ENCODE assay signal across 23 cellular contexts in the genomic region with DNA sequence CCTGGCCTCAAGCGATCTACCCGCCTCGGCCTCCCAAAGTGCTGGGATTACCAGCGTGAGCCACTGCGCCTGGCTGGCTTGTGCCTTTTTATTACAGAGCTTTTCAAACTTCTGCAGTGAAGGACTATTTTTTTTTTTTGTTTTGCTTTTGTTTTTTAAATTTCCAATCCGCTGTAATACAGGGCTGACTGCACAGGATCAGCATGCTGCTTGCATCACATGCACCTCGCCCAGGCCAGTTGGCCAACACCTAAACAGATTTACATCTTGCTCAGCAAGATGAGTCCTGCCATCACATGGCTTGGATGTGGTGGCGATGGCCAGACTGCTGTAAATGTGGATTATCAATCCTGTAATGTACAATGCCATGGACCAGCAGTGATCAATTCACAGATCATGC.
A peak's percentile ranks its signal among the peaks of the same experiment; 100 is the strongest.
DNase-seq lines count a peak whose midpoint lies in the region; FAIRE-seq and TF ChIP-seq lines count a peak whose summit lies in the region.
"Had no signal": no experiment of that assay in that cellular context is flagged by ENCODE, and none has a peak within 500 bp of the region (broad histone marks: within the 10 kb centered on the region; RNA-seq: fewer than 3 reads in every experiment).

No MANE protein-coding gene starts in this region.

- no peak for TF ChIP-seq CTCF in endothelial cell (IDR thresholded peaks at IDR 0.05; ENCODE audit: unreplicated experiment)
- TF ChIP-seq CTCF in nephron progenitor cell (IDR thresholded peaks at IDR 0.05): no peak
- TF ChIP-seq CTCF in stomach (IDR thresholded peaks at IDR 0.05): no peak
- TF ChIP-seq CTCF in prostate gland (IDR thresholded peaks at IDR 0.05): no peak
- TF ChIP-seq CTCF in osteocyte (IDR thresholded peaks at IDR 0.05): no peak

- H3K27me3 ChIP-seq in stomach (no peaks in the 10 kb centered on the region), prostate gland (replicated peaks; ENCODE audit: insufficient read depth) (no peaks in the 10 kb centered on the region)
- H3K27me3 ChIP-seq: body of pancreas, esophagus muscularis mucosa, tibial nerve had no signal

- H3K4me3 ChIP-seq in stomach: no peak overlapping the region
- no peak overlapping the region for H3K4me3 ChIP-seq in prostate gland
- H3K4me3 ChIP-seq: body of pancreas, esophagus muscularis mucosa, lower lobe of right lung, psoas muscle, tibial nerve had no signal

- no peak overlapping the region for H3K27ac Mint-ChIP-seq in endothelial cell (ENCODE audit: unreplicated experiment)
- peak overlapping the region; percentile 85 for H3K27ac Mint-ChIP-seq in nephron progenitor cell
- no peak overlapping the region for H3K27ac Mint-ChIP-seq in osteocyte (ENCODE audit: unreplicated experiment)
- H3K27ac Mint-ChIP-seq: activated B cell treated with CpG ODN at 0.5 μM for 24 hours; activated CD8-positive, alpha-beta T cell treated with anti-CD3 and anti-CD28 coated beads for 36 hours; activated naive CD4-positive, alpha-beta T cell treated with anti-CD3 and anti-CD28 coated beads, Interleukin-2, amount 50 U/mL, for 24 hours; dendritic cell treated with granulocyte-macrophage colony-stimulating factor and Interleukin-4, amounts not matched to agents 40 ng/mL and 50 ng/mL, for 4 days; naive thymus-derived CD4-positive, alpha-beta T cell had no signal

- peaks cover 14% of the 10 kb centered on the region for H3K36me3 Mint-ChIP-seq in endothelial cell (ENCODE audit: low read depth, unreplicated experiment)
- H3K36me3 Mint-ChIP-seq in nephron progenitor cell (ENCODE audit: low read depth): peaks cover 8% of the 10 kb centered on the region
- H3K36me3 Mint-ChIP-seq in osteocyte (ENCODE audit: unreplicated experiment): no peaks in the 10 kb centered on the region
- H3K36me3 Mint-ChIP-seq: activated naive CD4-positive, alpha-beta T cell treated with anti-CD3 and anti-CD28 coated beads, Interleukin-2, amount 50 U/mL, for 24 hours; naive thymus-derived CD4-positive, alpha-beta T cell had no signal

- H3K27me3 Mint-ChIP-seq in endothelial cell (ENCODE audit: unreplicated experiment) (peaks cover 5% of the 10 kb centered on the region), nephron progenitor cell (ENCODE audit: low read depth, poor library complexity) (no peaks in the 10 kb centered on the region), osteocyte (ENCODE audit: unreplicated experiment) (peaks cover 4% of the 10 kb centered on the region)
- H3K27me3 Mint-ChIP-seq: activated CD8-positive, alpha-beta T cell treated with anti-CD3 and anti-CD28 coated beads for 36 hours had no signal

- H3K9me3 ChIP-seq in stomach: no peaks in the 10 kb centered on the region
- H3K9me3 ChIP-seq in prostate gland: no peaks in the 10 kb centered on the region
- H3K9me3 ChIP-seq: body of pancreas, esophagus muscularis mucosa, lower lobe of right lung, psoas muscle, tibial nerve had no signal

- H3K27ac ChIP-seq in stomach (no peak overlapping the region), prostate gland (no peak overlapping the region)
- H3K27ac ChIP-seq: body of pancreas, esophagus muscularis mucosa, lower lobe of right lung, psoas muscle had no signal

- peak overlapping the region; percentile 12 for H3K4me3 Mint-ChIP-seq in endothelial cell (ENCODE audit: unreplicated experiment)
- H3K4me3 Mint-ChIP-seq in nephron progenitor cell: no peak overlapping the region
- no peak overlapping the region for H3K4me3 Mint-ChIP-seq in osteocyte (ENCODE audit: unreplicated experiment)
- H3K4me3 Mint-ChIP-seq: activated B cell treated with CpG ODN at 0.5 μM for 24 hours; activated CD8-positive, alpha-beta T cell treated with anti-CD3 and anti-CD28 coated beads for 36 hours; activated naive CD4-positive, alpha-beta T cell treated with anti-CD3 and anti-CD28 coated beads, Interleukin-2, amount 50 U/mL, for 24 hours; activated T-cell treated with anti-CD3 and anti-CD28 coated beads, Interleukin-2, amount 50 U/mL, for 4 hours; dendritic cell treated with granulocyte-macrophage colony-stimulating factor and Interleukin-4, amounts not matched to agents 40 ng/mL and 50 ng/mL, for 4 days; naive thymus-derived CD4-positive, alpha-beta T cell had no signal

- peak; percentile 81 for FAIRE-seq in HTR-8/SVneo (lab: Jason Lieb, UNC)

- TF ChIP-seq EP300 in stomach (IDR thresholded peaks at IDR 0.05): no peak

- intact Hi-C loops in stomach (cut with DNase I; ENCODE audit: low total_unique reads): no loop called here
- intact Hi-C loops in prostate gland (cut with DNase I): no loop called here

- DNase-seq in AG08395 (ENCODE audit: low spot score): peak; percentile 33
- no peak for DNase-seq in HTR-8/SVneo (ENCODE audit: insufficient read length, low spot score)
- no peak for DNase-seq in endothelial cell (ENCODE audit: low spot score)
- DNase-seq in nephron progenitor cell: no peak
- no peak for DNase-seq in stomach
- DNase-seq in ecto neural progenitor cell (ENCODE audit: low spot score): no peak
- DNase-seq in prostate gland (ENCODE audit: low spot score): no peak
- no peak for DNase-seq in osteocyte (ENCODE audit: extremely low spot score, unreplicated experiment)
- DNase-seq: activated B cell treated with CpG ODN at 0.5 μM for 24 hours; activated CD8-positive, alpha-beta T cell treated with anti-CD3 and anti-CD28 coated beads for 36 hours; activated T-cell treated with anti-CD3 and anti-CD28 coated beads, Interleukin-2, amount 50 U/mL, for 4 hours; body of pancreas; lower lobe of right lung; naive thymus-derived CD4-positive, alpha-beta T cell; NCI-H1694; NCI-H226; psoas muscle; SIG-M5; stimulated activated CD4-positive, alpha-beta T cell treated with anti-CD3 and anti-CD28 coated beads, Interleukin-12 subunit alpha, Interleukin-12 subunit beta, amount 100 ng/mL, for 4 hours had no signal

- 93 to 97% (median 95%) methylated on average over 8 of the region's 8 CpGs for WGBS in stomach, 5 donors
- 95% methylated on average over 8 of the region's 8 CpGs for whole genome bisulfite sequencing in prostate gland

- H3K9me3 Mint-ChIP-seq in endothelial cell (ENCODE audit: unreplicated experiment) (no peaks in the 10 kb centered on the region), nephron progenitor cell (no peaks in the 10 kb centered on the region), osteocyte (ENCODE audit: unreplicated experiment) (no peaks in the 10 kb centered on the region)
- H3K9me3 Mint-ChIP-seq: activated B cell treated with CpG ODN at 0.5 μM for 24 hours; activated CD8-positive, alpha-beta T cell treated with anti-CD3 and anti-CD28 coated beads for 36 hours; activated naive CD4-positive, alpha-beta T cell treated with anti-CD3 and anti-CD28 coated beads, Interleukin-2, amount 50 U/mL, for 24 hours; activated T-cell treated with anti-CD3 and anti-CD28 coated beads, Interleukin-2, amount 50 U/mL, for 4 hours; dendritic cell treated with granulocyte-macrophage colony-stimulating factor and Interleukin-4, amounts not matched to agents 40 ng/mL and 50 ng/mL, for 4 days had no signal

- H3K4me1 ChIP-seq in stomach (peaks cover 0 to 22% (median 9%) of the 10 kb centered on the region in 4 donors), prostate gland (replicated peaks) (peaks cover 8% of the 10 kb centered on the region)

- H3K4me1 Mint-ChIP-seq in endothelial cell (ENCODE audit: unreplicated experiment) (peaks cover 35% of the 10 kb centered on the region), nephron progenitor cell (peaks cover 68% of the 10 kb centered on the region), osteocyte (ENCODE audit: unreplicated experiment) (no peaks in the 10 kb centered on the region)
- H3K4me1 Mint-ChIP-seq: activated B cell treated with CpG ODN at 0.5 μM for 24 hours; activated naive CD4-positive, alpha-beta T cell treated with anti-CD3 and anti-CD28 coated beads, Interleukin-2, amount 50 U/mL, for 24 hours; naive thymus-derived CD4-positive, alpha-beta T cell had no signal

- TF ChIP-seq POLR2A in stomach (IDR thresholded peaks at IDR 0.05) (no peak), prostate gland (IDR thresholded peaks at IDR 0.05) (no peak)

- no peaks in the 10 kb centered on the region for H3K36me3 ChIP-seq in stomach
- no peaks in the 10 kb centered on the region for H3K36me3 ChIP-seq in prostate gland
- H3K36me3 ChIP-seq: esophagus muscularis mucosa, lower lobe of right lung, tibial nerve had no signal
